Comparison of ENCODE assay signal across 15 cellular contexts in genomic region chrX:10242036-10242435, GRCh38.
"Had no signal": no experiment of that assay in that cellular context is flagged by ENCODE, and none has a peak within 500 bp of the region (broad histone marks: within the 10 kb centered on the region; RNA-seq: fewer than 3 reads in every experiment).

No MANE protein-coding gene starts in this region.

- DNase-seq: activated CD4-positive, alpha-beta T cell treated with anti-CD3 and anti-CD28 coated beads for 1 hour; activated CD4-positive, alpha-beta T cell treated with anti-CD3 and anti-CD28 coated beads, Interleukin-2, amount 50 U/mL, for 1 hour; activated CD8-positive, alpha-beta T cell treated with anti-CD3 and anti-CD28 coated beads, Interleukin-2, amount 10 ng/mL, durations not matched to agents 7 days and 5 days; activated gamma-delta T cell treated with Interleukin-2 at 50 U/mL for 16 hours; anterior cingulate cortex; effector CD8-positive, alpha-beta T cell; erythroblast; foreskin fibroblast; heart right ventricle; lower lobe of right lung; natural killer cell; stimulated activated CD4-positive, alpha-beta T cell treated with anti-CD3 and anti-CD28 coated beads, Interleukin-4, amount 100 ng/mL, for 24 hours; stimulated activated naive CD4-positive, alpha-beta T cell treated with Interleukin-2 at 50 U/mL for 16 hours; T-helper 9 cell had no signal

- H3K4me3 ChIP-seq: heart right ventricle, lower lobe of right lung had no signal

- H3K27me3 ChIP-seq: heart right ventricle had no signal

- H3K36me3 ChIP-seq: heart right ventricle, lower lobe of right lung had no signal

- ATAC-seq: activated CD8-positive, alpha-beta T cell treated with anti-CD3 and anti-CD28 coated beads, Interleukin-2, amount 10 ng/mL, durations not matched to agents 7 days and 5 days; heart right ventricle; left lobe of liver; lower lobe of right lung; natural killer cell had no signal

- H3K9me3 ChIP-seq: heart right ventricle, lower lobe of right lung had no signal

- H3K27ac ChIP-seq: heart right ventricle, lower lobe of right lung had no signal

- H3K4me1 ChIP-seq: heart right ventricle, lower lobe of right lung had no signal
